Comparison of ENCODE assay signal across 4 cellular contexts in genomic region chr1:154531950-154532349, GRCh38. TPM values are rescaled to one million over a fixed set of nuclear protein-coding genes. Genes with fewer than 3 reads are reported as not detected.
"Had no signal": no experiment of that assay in that cellular context is flagged by ENCODE, and none has a peak within 500 bp of the region (broad histone marks: within the 10 kb centered on the region; RNA-seq: fewer than 3 reads in every experiment).

No MANE protein-coding gene starts in this region.

RNA-seq across cellular contexts. Expression of gene SHE, which starts 29.7 kb away (rescaled TPM):
- total RNA-seq: LHCN-M2, M059J, MCF 10A had no signal

RNA-seq across cellular contexts. Expression of gene TDRD10, which starts 29.9 kb away (rescaled TPM):
- total RNA-seq: LHCN-M2, M059J, MCF 10A, NCI-H460 had no signal

RNA-seq across cellular contexts. Expression of gene CHRNB2, which starts 35.6 kb away (rescaled TPM):
- total RNA-seq: M059J, NCI-H460 had no signal
